16 cellular contexts compared by ENCODE assay signal in the genomic region with DNA sequence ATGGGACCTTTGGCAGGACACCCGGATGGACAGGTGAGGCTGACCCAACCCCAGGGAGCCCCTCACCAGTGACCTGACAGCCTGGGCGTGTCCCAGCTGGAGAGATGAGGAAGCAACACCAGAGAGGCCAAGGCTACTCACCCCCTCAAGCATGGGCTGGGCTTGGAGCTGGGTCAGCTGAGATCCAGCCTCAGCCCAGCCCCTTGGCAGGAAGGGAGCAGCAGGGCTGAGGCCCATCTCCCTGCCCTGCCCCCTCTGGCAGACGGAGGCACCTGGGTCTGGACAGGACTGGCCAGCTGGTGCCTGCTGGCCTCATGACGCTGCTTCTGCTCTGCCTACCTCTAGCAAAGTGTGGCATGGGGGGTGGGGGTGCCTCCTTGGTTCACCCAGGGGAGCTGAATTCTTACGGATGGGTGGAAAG. TPM values are rescaled to one million over a fixed set of nuclear protein-coding genes. Genes with fewer than 3 reads are reported as not detected.
DNase-seq lines count a peak whose midpoint lies in the region; ATAC-seq, FAIRE-seq and TF ChIP-seq lines count a peak whose summit lies in the region.
"Had no signal": no experiment of that assay in that cellular context is flagged by ENCODE, and none has a peak within 500 bp of the region (broad histone marks: within the 10 kb centered on the region; RNA-seq: fewer than 3 reads in every experiment).

No MANE protein-coding gene starts in this region.

- TF ChIP-seq POLR2A in esophagus squamous epithelium (IDR thresholded peaks at IDR 0.05): no peak

- FAIRE-seq in HTR-8/SVneo (lab: Jason Lieb, UNC): no peak

- intact Hi-C loops in esophagus squamous epithelium (cut with DNase I): no loop called here

- H3K36me3 Mint-ChIP-seq in naive B cell: no peaks in the 10 kb centered on the region
- no peaks in the 10 kb centered on the region for H3K36me3 Mint-ChIP-seq in type B pancreatic cell

- H3K4me3 ChIP-seq in esophagus squamous epithelium: no peak overlapping the region

- peaks cover 32 to 79% (median 54%) of the 10 kb centered on the region in 3 donors for H3K4me1 ChIP-seq in esophagus squamous epithelium

- peak; percentile 4 to 11 for ATAC-seq in naive B cell (ENCODE audit: low read depth in 2 of 2)
- no peak for ATAC-seq in SK-N-SH treated with all-trans-retinoic acid at 6 μM for 48 hours
- ATAC-seq: Panc1 had no signal

- no peaks in the 10 kb centered on the region for H3K9me3 ChIP-seq in esophagus squamous epithelium

- H3K27ac ChIP-seq in esophagus squamous epithelium: peak overlapping the region in 3 of 4 donors; percentile 38 to 50 (median 46)
- H3K27ac ChIP-seq: KMS-11 had no signal

- H3K36me3 ChIP-seq in esophagus squamous epithelium: peaks cover 0 to 75% (median 0%) of the 10 kb centered on the region in 3 donors

- WGBS in esophagus squamous epithelium, 2 donors: 70% methylated on average over 3 of the region's 5 CpGs; no CpG with 5 or more reads in 1 of the 2 donors

- H3K27ac Mint-ChIP-seq in naive B cell (peak overlapping the region in 4 of 6 donors; percentile 41 to 92 (median 76)), type B pancreatic cell (peak overlapping the region; percentile 59)
- H3K27ac Mint-ChIP-seq: activated B cell treated with CpG ODN at 0.5 μM for 24 hours; activated T-helper 1 cell treated with anti-CD3 and anti-CD28 coated beads, Interleukin-12 subunit alpha, Interleukin-12 subunit beta, Interleukin-2, Interleukin-4 antibody, amounts not matched to agents 30 ng/mL and 10 ng/mL and 1 ng/mL, durations not matched to agents 14 hours and 24 hours and 36 hours had no signal

- H3K4me1 Mint-ChIP-seq in naive B cell (peaks cover 10 to 51% (median 40%) of the 10 kb centered on the region in 3 donors), type B pancreatic cell (ENCODE audit: unreplicated experiment) (peaks cover 11% of the 10 kb centered on the region)

- DNase-seq in activated naive CD4-positive, alpha-beta T cell treated with anti-CD3 and anti-CD28 coated beads, Interleukin-2, amount 50 U/mL, for 16 hours: peak; percentile 6
- no peak for DNase-seq in activated naive CD4-positive, alpha-beta T cell (lab: John Stamatoyannopoulos, UW)
- DNase-seq in esophagus squamous epithelium (lab: John Stamatoyannopoulos, UW): no peak
- no peak for DNase-seq in naive B cell
- no peak for DNase-seq in type B pancreatic cell (ENCODE audit: extremely low spot score, unreplicated experiment)
- no peak for DNase-seq in HTR-8/SVneo (ENCODE audit: insufficient read length, low spot score)
- DNase-seq in SKM-1 treated with dmso at 0.1 percent for 144 hours (lab: John Stamatoyannopoulos, UW; ENCODE audit: unreplicated experiment): no peak
- DNase-seq: activated B cell treated with CpG ODN at 0.5 μM for 24 hours; cerebellar nuclear complex; mesendoderm; NCI-H2081 treated with DMSO at 0.1 percent for 48 hours; stimulated activated CD4-positive, alpha-beta T cell treated with anti-CD3 and anti-CD28 coated beads, Interleukin-12 subunit alpha, Interleukin-12 subunit beta, amount 100 ng/mL, for 4 hours had no signal

- TF ChIP-seq CTCF in esophagus squamous epithelium (IDR thresholded peaks at IDR 0.05) (no peak), type B pancreatic cell (conservative IDR thresholded peaks at IDR 0.05) (no peak)

- H3K4me3 Mint-ChIP-seq in naive B cell (peak overlapping the region in 7 of 8 donors; percentile 56 to 87 (median 69)), type B pancreatic cell (no peak overlapping the region)
- H3K4me3 Mint-ChIP-seq: activated B cell treated with CpG ODN at 0.5 μM for 24 hours; activated T-helper 1 cell treated with anti-CD3 and anti-CD28 coated beads, Interleukin-12 subunit alpha, Interleukin-12 subunit beta, Interleukin-2, Interleukin-4 antibody, amounts not matched to agents 30 ng/mL and 10 ng/mL and 1 ng/mL, durations not matched to agents 14 hours and 24 hours and 36 hours had no signal

- H3K27me3 ChIP-seq in esophagus squamous epithelium: no peaks in the 10 kb centered on the region

- H3K9me3 Mint-ChIP-seq in naive B cell (peaks cover 0 to 3% (median 0%) of the 10 kb centered on the region in 7 donors), type B pancreatic cell (no peaks in the 10 kb centered on the region)
- H3K9me3 Mint-ChIP-seq: activated B cell treated with CpG ODN at 0.5 μM for 24 hours; activated T-helper 1 cell treated with anti-CD3 and anti-CD28 coated beads, Interleukin-12 subunit alpha, Interleukin-12 subunit beta, Interleukin-2, Interleukin-4 antibody, amounts not matched to agents 30 ng/mL and 10 ng/mL and 1 ng/mL, durations not matched to agents 14 hours and 24 hours and 36 hours had no signal

- H3K27me3 Mint-ChIP-seq in naive B cell: no peaks in the 10 kb centered on the region
- H3K27me3 Mint-ChIP-seq in type B pancreatic cell: no peaks in the 10 kb centered on the region
- H3K27me3 Mint-ChIP-seq: activated B cell treated with CpG ODN at 0.5 μM for 24 hours had no signal

TF ChIP-seq in SK-N-SH treated with all-trans-retinoic acid at 6 μM for 48 hours, 23 proteins besides CTCF, POLR2A, EP300 and RAD21 (continues in another document):
- TF ChIP-seq SNAI2 (CRISPR knock-in tag; IDR thresholded peaks at IDR 0.05) (no peak), ZC3H10 (CRISPR knock-in tag; IDR thresholded peaks at IDR 0.05) (no peak), ZFP3 (CRISPR knock-in tag; IDR thresholded peaks at IDR 0.05) (no peak), PPARA (CRISPR knock-in tag; IDR thresholded peaks at IDR 0.05; ENCODE audit: borderline replicate concordance) (no peak), CSDC2 (CRISPR knock-in tag; IDR thresholded peaks at IDR 0.05) (no peak), ISL1 (CRISPR knock-in tag; IDR thresholded peaks at IDR 0.05) (no peak), ESRRG (CRISPR knock-in tag; IDR thresholded peaks at IDR 0.05) (no peak), ZNF565 (CRISPR knock-in tag; conservative IDR thresholded peaks at IDR 0.05; ENCODE audit: low read depth) (no peak), GLIS3 (CRISPR knock-in tag; IDR thresholded peaks at IDR 0.05) (no peak), TOX (CRISPR knock-in tag; IDR thresholded peaks at IDR 0.05; ENCODE audit: borderline replicate concordance) (no peak), RARB (CRISPR knock-in tag; IDR thresholded peaks at IDR 0.05) (no peak), BACH2 (CRISPR knock-in tag; IDR thresholded peaks at IDR 0.05; ENCODE audit: borderline replicate concordance) (no peak), ARNTL (CRISPR knock-in tag; IDR thresholded peaks at IDR 0.05; ENCODE audit: borderline replicate concordance, low read depth) (no peak)
- TF ChIP-seq, protein P1, sequence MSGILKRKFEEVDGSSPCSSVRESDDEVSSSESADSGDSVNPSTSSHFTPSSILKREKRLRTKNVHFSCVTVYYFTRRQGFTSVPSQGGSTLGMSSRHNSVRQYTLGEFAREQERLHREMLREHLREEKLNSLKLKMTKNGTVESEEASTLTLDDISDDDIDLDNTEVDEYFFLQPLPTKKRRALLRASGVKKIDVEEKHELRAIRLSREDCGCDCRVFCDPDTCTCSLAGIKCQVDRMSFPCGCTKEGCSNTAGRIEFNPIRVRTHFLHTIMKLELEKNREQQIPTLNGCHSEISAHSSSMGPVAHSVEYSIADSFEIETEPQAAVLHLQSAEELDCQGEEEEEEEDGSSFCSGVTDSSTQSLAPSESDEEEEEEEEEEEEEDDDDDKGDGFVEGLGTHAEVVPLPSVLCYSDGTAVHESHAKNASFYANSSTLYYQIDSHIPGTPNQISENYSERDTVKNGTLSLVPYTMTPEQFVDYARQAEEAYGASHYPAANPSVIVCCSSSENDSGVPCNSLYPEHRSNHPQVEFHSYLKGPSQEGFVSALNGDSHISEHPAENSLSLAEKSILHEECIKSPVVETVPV (CRISPR knock-in tag; IDR thresholded peaks at IDR 0.05): no peak
- TF ChIP-seq, protein P2, sequence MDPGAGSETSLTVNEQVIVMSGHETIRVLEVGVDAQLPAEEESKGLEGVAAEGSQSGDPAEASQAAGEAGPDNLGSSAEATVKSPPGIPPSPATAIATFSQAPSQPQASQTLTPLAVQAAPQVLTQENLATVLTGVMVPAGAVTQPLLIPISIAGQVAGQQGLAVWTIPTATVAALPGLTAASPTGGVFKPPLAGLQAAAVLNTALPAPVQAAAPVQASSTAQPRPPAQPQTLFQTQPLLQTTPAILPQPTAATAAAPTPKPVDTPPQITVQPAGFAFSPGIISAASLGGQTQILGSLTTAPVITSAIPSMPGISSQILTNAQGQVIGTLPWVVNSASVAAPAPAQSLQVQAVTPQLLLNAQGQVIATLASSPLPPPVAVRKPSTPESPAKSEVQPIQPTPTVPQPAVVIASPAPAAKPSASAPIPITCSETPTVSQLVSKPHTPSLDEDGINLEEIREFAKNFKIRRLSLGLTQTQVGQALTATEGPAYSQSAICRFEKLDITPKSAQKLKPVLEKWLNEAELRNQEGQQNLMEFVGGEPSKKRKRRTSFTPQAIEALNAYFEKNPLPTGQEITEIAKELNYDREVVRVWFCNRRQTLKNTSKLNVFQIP (CRISPR knock-in tag; IDR thresholded peaks at IDR 0.05; ENCODE audit: borderline replicate concordance, low read depth): no peak
- TF ChIP-seq, protein P3, sequence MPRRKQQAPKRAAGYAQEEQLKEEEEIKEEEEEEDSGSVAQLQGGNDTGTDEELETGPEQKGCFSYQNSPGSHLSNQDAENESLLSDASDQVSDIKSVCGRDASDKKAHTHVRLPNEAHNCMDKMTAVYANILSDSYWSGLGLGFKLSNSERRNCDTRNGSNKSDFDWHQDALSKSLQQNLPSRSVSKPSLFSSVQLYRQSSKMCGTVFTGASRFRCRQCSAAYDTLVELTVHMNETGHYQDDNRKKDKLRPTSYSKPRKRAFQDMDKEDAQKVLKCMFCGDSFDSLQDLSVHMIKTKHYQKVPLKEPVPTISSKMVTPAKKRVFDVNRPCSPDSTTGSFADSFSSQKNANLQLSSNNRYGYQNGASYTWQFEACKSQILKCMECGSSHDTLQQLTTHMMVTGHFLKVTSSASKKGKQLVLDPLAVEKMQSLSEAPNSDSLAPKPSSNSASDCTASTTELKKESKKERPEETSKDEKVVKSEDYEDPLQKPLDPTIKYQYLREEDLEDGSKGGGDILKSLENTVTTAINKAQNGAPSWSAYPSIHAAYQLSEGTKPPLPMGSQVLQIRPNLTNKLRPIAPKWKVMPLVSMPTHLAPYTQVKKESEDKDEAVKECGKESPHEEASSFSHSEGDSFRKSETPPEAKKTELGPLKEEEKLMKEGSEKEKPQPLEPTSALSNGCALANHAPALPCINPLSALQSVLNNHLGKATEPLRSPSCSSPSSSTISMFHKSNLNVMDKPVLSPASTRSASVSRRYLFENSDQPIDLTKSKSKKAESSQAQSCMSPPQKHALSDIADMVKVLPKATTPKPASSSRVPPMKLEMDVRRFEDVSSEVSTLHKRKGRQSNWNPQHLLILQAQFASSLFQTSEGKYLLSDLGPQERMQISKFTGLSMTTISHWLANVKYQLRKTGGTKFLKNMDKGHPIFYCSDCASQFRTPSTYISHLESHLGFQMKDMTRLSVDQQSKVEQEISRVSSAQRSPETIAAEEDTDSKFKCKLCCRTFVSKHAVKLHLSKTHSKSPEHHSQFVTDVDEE (CRISPR knock-in tag; IDR thresholded peaks at IDR 0.05): no peak

RNA-seq across cellular contexts. Expression of gene HS6ST1, which starts 37.8 kb away (rescaled TPM):
- total RNA-seq in esophagus squamous epithelium (10 to 100 TPM; 44.7 to 73.8 (median 56.8) TPM), type B pancreatic cell (ENCODE audit: low replicate concordance) (64.9 and 75.2 TPM in 2 replicates)
- polyA plus RNA-seq in naive B cell (ENCODE audit: low read depth in 6 of 6): 10 to 100 TPM in 2 of 6 donors, 1 to 10 TPM in 4; 3.3 to 11.5 (median 6.8) TPM
